In the genomic region with DNA sequence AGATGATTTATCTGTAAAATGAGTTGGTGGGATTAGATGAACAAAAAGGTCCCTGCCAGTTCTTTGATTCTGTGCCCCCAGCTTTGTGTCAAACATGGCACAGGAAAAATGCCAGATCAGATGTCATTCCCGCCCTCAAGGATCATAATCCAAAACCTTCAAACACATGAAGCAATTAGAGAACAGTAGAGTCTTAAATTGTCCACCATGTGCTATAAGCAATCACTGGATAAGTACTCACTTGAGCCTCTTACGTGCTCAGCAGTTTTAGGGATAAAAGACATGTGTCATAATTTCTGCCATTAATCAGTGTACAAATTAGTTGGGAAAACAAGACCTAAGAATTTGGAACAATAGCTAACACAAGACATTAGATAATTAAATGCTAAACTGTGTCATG, we compare ENCODE assay signal across 1 cellular context.
TF ChIP-seq lines count a peak whose summit lies in the region.

No MANE protein-coding gene starts in this region.

TF ChIP-seq in HEK293, 187 proteins besides CTCF, POLR2A, EP300 and RAD21 (continued from another document and continues in another):
- TF ChIP-seq, protein P1, sequence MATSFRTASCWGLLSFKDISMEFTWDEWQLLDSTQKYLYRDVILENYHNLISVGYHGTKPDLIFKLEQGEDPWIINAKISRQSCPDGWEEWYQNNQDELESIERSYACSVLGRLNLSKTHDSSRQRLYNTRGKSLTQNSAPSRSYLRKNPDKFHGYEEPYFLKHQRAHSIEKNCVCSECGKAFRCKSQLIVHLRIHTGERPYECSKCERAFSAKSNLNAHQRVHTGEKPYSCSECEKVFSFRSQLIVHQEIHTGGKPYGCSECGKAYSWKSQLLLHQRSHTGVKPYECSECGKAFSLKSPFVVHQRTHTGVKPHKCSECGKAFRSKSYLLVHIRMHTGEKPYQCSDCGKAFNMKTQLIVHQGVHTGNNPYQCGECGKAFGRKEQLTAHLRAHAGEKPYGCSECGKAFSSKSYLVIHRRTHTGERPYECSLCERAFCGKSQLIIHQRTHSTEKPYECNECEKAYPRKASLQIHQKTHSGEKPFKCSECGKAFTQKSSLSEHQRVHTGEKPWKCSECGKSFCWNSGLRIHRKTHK (tag by site-specific recombination; IDR thresholded peaks at IDR 0.05): no peak
- no peak for TF ChIP-seq ZNF174 (tag by site-specific recombination; IDR thresholded peaks at IDR 0.05)
- no peak for TF ChIP-seq ZNF394 (tag by site-specific recombination; IDR thresholded peaks at IDR 0.05; ENCODE audit: borderline replicate concordance)
- TF ChIP-seq ZNF707 (tag by site-specific recombination; IDR thresholded peaks at IDR 0.05): no peak
- TF ChIP-seq, protein P2, sequence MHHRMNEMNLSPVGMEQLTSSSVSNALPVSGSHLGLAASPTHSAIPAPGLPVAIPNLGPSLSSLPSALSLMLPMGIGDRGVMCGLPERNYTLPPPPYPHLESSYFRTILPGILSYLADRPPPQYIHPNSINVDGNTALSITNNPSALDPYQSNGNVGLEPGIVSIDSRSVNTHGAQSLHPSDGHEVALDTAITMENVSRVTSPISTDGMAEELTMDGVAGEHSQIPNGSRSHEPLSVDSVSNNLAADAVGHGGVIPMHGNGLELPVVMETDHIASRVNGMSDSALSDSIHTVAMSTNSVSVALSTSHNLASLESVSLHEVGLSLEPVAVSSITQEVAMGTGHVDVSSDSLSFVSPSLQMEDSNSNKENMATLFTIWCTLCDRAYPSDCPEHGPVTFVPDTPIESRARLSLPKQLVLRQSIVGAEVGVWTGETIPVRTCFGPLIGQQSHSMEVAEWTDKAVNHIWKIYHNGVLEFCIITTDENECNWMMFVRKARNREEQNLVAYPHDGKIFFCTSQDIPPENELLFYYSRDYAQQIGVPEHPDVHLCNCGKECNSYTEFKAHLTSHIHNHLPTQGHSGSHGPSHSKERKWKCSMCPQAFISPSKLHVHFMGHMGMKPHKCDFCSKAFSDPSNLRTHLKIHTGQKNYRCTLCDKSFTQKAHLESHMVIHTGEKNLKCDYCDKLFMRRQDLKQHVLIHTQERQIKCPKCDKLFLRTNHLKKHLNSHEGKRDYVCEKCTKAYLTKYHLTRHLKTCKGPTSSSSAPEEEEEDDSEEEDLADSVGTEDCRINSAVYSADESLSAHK (tag by site-specific recombination; IDR thresholded peaks at IDR 0.05): peak; percentile 38; the same call in 1 of the 2 replicates
- TF ChIP-seq ZNF133 (tag by site-specific recombination; IDR thresholded peaks at IDR 0.05): no peak
- no peak for TF ChIP-seq ZNF391 (tag by site-specific recombination; IDR thresholded peaks at IDR 0.05; ENCODE audit: borderline replicate concordance, low read depth)
- no peak for TF ChIP-seq KLF10 (tag by site-specific recombination; IDR thresholded peaks at IDR 0.05)
- TF ChIP-seq SP7 (tag by site-specific recombination; IDR thresholded peaks at IDR 0.05): peak; percentile 91
- TF ChIP-seq ZNF155 (tag by site-specific recombination; IDR thresholded peaks at IDR 0.05): no peak
- TF ChIP-seq KLF9 (tag by site-specific recombination; IDR thresholded peaks at IDR 0.05; ENCODE audit: low read depth): no peak
- TF ChIP-seq ZNF596 (tag by site-specific recombination; IDR thresholded peaks at IDR 0.05): no peak; the same call in 1 of the 2 replicates
- no peak for TF ChIP-seq RBAK (tag by site-specific recombination; IDR thresholded peaks at IDR 0.05)
- TF ChIP-seq KLF1 (tag by site-specific recombination; IDR thresholded peaks at IDR 0.05): no peak
- TF ChIP-seq, protein P3, sequence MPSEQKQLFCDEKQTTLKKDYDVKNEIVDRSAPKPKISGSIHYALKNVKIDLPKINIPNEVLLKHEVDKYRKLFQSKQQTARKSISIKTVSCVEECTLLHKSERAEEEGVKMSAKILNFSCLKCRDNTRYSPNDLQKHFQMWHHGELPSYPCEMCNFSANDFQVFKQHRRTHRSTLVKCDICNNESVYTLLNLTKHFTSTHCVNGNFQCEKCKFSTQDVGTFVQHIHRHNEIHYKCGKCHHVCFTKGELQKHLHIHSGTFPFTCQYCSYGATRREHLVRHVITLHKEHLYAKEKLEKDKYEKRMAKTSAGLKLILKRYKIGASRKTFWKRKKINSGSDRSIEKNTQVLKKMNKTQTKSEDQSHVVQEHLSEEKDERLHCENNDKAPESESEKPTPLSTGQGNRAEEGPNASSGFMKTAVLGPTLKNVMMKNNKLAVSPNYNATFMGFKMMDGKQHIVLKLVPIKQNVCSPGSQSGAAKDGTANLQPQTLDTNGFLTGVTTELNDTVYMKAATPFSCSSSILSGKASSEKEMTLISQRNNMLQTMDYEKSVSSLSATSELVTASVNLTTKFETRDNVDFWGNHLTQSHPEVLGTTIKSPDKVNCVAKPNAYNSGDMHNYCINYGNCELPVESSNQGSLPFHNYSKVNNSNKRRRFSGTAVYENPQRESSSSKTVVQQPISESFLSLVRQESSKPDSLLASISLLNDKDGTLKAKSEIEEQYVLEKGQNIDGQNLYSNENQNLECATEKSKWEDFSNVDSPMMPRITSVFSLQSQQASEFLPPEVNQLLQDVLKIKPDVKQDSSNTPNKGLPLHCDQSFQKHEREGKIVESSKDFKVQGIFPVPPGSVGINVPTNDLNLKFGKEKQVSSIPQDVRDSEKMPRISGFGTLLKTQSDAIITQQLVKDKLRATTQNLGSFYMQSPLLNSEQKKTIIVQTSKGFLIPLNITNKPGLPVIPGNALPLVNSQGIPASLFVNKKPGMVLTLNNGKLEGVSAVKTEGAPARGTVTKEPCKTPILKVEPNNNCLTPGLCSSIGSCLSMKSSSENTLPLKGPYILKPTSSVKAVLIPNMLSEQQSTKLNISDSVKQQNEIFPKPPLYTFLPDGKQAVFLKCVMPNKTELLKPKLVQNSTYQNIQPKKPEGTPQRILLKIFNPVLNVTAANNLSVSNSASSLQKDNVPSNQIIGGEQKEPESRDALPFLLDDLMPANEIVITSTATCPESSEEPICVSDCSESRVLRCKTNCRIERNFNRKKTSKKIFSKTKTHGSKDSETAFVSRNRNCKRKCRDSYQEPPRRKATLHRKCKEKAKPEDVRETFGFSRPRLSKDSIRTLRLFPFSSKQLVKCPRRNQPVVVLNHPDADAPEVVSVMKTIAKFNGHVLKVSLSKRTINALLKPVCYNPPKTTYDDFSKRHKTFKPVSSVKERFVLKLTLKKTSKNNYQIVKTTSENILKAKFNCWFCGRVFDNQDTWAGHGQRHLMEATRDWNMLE (tag by site-specific recombination; conservative IDR thresholded peaks at IDR 0.05; ENCODE audit: low read depth): no peak; the same call in 1 of the 2 replicates
- no peak for TF ChIP-seq GLIS1 (tag by site-specific recombination; IDR thresholded peaks at IDR 0.05)
- TF ChIP-seq, protein P4, sequence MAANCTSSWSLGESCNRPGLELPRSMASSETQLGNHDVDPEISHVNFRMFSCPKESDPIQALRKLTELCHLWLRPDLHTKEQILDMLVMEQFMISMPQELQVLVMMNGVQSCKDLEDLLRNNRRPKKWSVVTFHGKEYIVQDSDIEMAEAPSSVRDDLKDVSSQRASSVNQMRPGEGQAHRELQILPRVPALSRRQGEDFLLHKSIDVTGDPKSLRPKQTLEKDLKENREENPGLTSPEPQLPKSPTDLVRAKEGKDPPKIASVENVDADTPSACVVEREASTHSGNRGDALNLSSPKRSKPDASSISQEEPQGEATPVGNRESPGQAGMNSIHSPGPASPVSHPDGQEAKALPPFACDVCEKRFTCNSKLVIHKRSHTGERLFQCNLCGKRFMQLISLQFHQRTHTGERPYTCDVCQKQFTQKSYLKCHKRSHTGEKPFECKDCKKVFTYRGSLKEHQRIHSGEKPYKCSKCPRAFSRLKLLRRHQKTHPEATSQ (tag by site-specific recombination; IDR thresholded peaks at IDR 0.05): no peak
- TF ChIP-seq HOXA7 (CRISPR knock-in tag; IDR thresholded peaks at IDR 0.05; ENCODE audit: borderline replicate concordance): no peak
- TF ChIP-seq, protein P5, sequence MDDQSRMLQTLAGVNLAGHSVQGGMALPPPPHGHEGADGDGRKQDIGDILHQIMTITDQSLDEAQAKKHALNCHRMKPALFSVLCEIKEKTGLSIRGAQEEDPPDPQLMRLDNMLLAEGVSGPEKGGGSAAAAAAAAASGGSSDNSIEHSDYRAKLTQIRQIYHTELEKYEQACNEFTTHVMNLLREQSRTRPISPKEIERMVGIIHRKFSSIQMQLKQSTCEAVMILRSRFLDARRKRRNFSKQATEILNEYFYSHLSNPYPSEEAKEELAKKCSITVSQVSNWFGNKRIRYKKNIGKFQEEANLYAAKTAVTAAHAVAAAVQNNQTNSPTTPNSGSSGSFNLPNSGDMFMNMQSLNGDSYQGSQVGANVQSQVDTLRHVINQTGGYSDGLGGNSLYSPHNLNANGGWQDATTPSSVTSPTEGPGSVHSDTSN (CRISPR knock-in tag; IDR thresholded peaks at IDR 0.05): no peak
- no peak for TF ChIP-seq ZNF626 (tag by site-specific recombination; IDR thresholded peaks at IDR 0.05)
- TF ChIP-seq GFI1B (tag by site-specific recombination; IDR thresholded peaks at IDR 0.05): peak; percentile 64
- no peak for TF ChIP-seq ZNF830 (tag by site-specific recombination; IDR thresholded peaks at IDR 0.05; ENCODE audit: low read depth)
- TF ChIP-seq TRIM28 (IDR thresholded peaks at IDR 0.05; ENCODE audit: borderline replicate concordance, low read length): no peak
- TF ChIP-seq, protein P6, sequence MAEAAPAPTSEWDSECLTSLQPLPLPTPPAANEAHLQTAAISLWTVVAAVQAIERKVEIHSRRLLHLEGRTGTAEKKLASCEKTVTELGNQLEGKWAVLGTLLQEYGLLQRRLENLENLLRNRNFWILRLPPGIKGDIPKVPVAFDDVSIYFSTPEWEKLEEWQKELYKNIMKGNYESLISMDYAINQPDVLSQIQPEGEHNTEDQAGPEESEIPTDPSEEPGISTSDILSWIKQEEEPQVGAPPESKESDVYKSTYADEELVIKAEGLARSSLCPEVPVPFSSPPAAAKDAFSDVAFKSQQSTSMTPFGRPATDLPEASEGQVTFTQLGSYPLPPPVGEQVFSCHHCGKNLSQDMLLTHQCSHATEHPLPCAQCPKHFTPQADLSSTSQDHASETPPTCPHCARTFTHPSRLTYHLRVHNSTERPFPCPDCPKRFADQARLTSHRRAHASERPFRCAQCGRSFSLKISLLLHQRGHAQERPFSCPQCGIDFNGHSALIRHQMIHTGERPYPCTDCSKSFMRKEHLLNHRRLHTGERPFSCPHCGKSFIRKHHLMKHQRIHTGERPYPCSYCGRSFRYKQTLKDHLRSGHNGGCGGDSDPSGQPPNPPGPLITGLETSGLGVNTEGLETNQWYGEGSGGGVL (tag by site-specific recombination; IDR thresholded peaks at IDR 0.05): no peak
- no peak for TF ChIP-seq ZBTB20 (tag by site-specific recombination; IDR thresholded peaks at IDR 0.05)
- TF ChIP-seq ZNF132 (tag by site-specific recombination; IDR thresholded peaks at IDR 0.05; ENCODE audit: borderline replicate concordance): no peak
- TF ChIP-seq ZEB2 (tag by site-specific recombination; IDR thresholded peaks at IDR 0.05): 0 out of 2 replicates have a peak, but pooled peaks have one; percentile 26
- no peak for TF ChIP-seq ZNF223 (tag by site-specific recombination; IDR thresholded peaks at IDR 0.05)
- no peak for TF ChIP-seq ZNF658 (tag by site-specific recombination; IDR thresholded peaks at IDR 0.05)
- TF ChIP-seq, protein P7, sequence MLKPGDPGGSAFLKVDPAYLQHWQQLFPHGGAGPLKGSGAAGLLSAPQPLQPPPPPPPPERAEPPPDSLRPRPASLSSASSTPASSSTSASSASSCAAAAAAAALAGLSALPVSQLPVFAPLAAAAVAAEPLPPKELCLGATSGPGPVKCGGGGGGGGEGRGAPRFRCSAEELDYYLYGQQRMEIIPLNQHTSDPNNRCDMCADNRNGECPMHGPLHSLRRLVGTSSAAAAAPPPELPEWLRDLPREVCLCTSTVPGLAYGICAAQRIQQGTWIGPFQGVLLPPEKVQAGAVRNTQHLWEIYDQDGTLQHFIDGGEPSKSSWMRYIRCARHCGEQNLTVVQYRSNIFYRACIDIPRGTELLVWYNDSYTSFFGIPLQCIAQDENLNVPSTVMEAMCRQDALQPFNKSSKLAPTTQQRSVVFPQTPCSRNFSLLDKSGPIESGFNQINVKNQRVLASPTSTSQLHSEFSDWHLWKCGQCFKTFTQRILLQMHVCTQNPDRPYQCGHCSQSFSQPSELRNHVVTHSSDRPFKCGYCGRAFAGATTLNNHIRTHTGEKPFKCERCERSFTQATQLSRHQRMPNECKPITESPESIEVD (tag by site-specific recombination; IDR thresholded peaks at IDR 0.05): peak; percentile 67
- no peak for TF ChIP-seq ZNF548 (tag by site-specific recombination; IDR thresholded peaks at IDR 0.05)
- TF ChIP-seq GLIS2 (tag by site-specific recombination; IDR thresholded peaks at IDR 0.05): no peak
- no peak for TF ChIP-seq ZNF24 (tag by site-specific recombination; IDR thresholded peaks at IDR 0.05)
- no peak for TF ChIP-seq ZNF791 (tag by site-specific recombination; IDR thresholded peaks at IDR 0.05)
- TF ChIP-seq ZNF146 (tag by site-specific recombination; IDR thresholded peaks at IDR 0.05): no peak
- no peak for TF ChIP-seq MZF1 (tag by site-specific recombination; IDR thresholded peaks at IDR 0.05; ENCODE audit: borderline replicate concordance)
- no peak for TF ChIP-seq ZNF621 (tag by site-specific recombination; IDR thresholded peaks at IDR 0.05)
- TF ChIP-seq KLF16 (tag by site-specific recombination; IDR thresholded peaks at IDR 0.05): no peak
- TF ChIP-seq ZNF530 (tag by site-specific recombination; IDR thresholded peaks at IDR 0.05; ENCODE audit: low read depth): no peak
- no peak for TF ChIP-seq ZNF157 (tag by site-specific recombination; IDR thresholded peaks at IDR 0.05)
- peak; percentile 16; the same call in 1 of the 2 replicates for TF ChIP-seq GLI2 (tag by site-specific recombination; IDR thresholded peaks at IDR 0.05; ENCODE audit: borderline replicate concordance, low read depth)
- no peak for TF ChIP-seq ZNF274 (IDR thresholded peaks at IDR 0.05; ENCODE audit: low read length)
- no peak for TF ChIP-seq ZNF274 (tag by site-specific recombination; IDR thresholded peaks at IDR 0.05; ENCODE audit: borderline replicate concordance)
- 0 out of 2 replicates have a peak, but pooled peaks have one; percentile 37 for TF ChIP-seq ZBTB7A (tag by site-specific recombination; IDR thresholded peaks at IDR 0.05; ENCODE audit: low read depth)
- TF ChIP-seq ZFP41 (tag by site-specific recombination; IDR thresholded peaks at IDR 0.05; ENCODE audit: borderline replicate concordance): no peak
- no peak for TF ChIP-seq ZFP37 (tag by site-specific recombination; IDR thresholded peaks at IDR 0.05)
- TF ChIP-seq OSR2 (tag by site-specific recombination; IDR thresholded peaks at IDR 0.05): peak; percentile 90
- TF ChIP-seq ZFP69B (tag by site-specific recombination; IDR thresholded peaks at IDR 0.05): no peak
- no peak for TF ChIP-seq HOXC10 (CRISPR knock-in tag; IDR thresholded peaks at IDR 0.05)
- TF ChIP-seq ZNF354C (tag by site-specific recombination; IDR thresholded peaks at IDR 0.05; ENCODE audit: borderline replicate concordance, low read depth): no peak
- TF ChIP-seq ZNF585B (tag by site-specific recombination; IDR thresholded peaks at IDR 0.05): no peak
- no peak for TF ChIP-seq ZNF558 (tag by site-specific recombination; IDR thresholded peaks at IDR 0.05)
- TF ChIP-seq, protein P8, sequence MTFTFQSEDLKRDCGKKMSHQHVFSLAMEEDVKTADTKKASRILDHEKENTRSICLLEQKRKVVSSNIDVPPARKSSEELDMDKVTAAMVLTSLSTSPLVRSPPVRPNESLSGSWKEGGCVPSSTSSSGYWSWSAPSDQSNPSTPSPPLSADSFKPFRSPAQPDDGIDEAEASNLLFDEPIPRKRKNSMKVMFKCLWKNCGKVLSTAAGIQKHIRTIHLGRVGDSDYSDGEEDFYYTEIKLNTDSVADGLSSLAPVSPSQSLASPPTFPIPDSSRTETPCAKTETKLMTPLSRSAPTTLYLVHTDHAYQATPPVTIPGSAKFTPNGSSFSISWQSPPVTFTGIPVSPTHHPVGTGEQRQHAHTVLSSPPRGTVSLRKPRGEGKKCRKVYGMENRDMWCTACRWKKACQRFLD (tag by site-specific recombination; IDR thresholded peaks at IDR 0.05): no peak
- TF ChIP-seq ZNF239 (tag by site-specific recombination; IDR thresholded peaks at IDR 0.05): no peak
